ENCODE assay signal across 1 cellular context in the genomic region with DNA sequence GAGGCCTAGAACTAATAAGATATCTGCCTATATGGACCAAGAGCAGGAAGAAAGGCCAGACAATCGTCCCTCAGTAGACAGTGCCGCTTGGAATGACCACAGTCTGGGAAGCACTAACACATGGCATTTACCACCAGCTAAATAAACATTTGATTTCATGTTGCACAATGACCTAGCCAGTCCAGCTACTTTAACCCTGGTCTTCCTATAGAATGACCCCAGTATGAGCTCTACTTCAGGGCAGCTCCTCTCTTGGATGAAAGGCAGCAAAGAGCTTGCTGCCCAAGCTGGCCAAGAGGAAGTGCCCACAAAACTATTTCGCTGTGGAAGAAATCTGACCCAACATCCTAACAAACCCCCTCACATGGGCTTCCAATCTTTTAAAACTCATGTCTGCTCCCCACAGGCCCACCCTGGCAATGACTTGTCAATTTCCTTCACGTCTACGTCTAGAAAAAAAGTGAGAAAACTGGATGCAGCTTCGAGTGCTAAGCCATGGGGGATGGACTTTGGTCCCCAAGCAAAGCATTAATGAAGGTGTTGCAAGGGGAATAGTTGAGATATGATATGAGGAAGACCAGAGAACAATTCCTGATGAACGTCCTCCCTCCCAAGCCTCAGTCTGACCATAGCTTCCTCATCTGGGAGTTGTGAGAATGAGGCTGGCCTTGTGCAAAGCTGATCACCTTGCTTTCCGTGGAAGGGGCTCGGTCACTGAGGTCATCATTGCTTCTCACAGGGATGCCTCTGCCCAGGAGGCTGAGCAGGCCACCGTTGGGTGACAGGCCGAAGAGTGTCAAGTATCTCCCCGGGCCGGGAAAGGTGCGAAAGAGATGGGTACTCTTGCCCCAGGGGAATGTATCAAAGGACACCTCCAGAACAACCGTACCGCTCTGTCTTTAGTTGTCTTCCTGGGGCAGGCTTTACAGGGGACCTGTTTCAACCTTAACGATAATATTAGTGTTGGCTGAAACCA.
TF ChIP-seq lines count a peak whose summit lies in the region.

No MANE protein-coding gene starts in this region.

TF ChIP-seq in HCT116, 20 proteins besides CTCF, POLR2A, EP300 and RAD21 (continued from another document):
- TF ChIP-seq, protein P1, sequence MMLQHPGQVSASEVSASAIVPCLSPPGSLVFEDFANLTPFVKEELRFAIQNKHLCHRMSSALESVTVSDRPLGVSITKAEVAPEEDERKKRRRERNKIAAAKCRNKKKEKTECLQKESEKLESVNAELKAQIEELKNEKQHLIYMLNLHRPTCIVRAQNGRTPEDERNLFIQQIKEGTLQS (IDR thresholded peaks at IDR 0.05) = no peak
- TF ChIP-seq ZBTB33 (IDR thresholded peaks at IDR 0.05; ENCODE audit: extremely low read depth, insufficient replicate concordance, low read length) = no peak
- no peak for TF ChIP-seq SP1 (IDR thresholded peaks at IDR 0.05; ENCODE audit: low read depth)
- TF ChIP-seq SIN3A (IDR thresholded peaks at IDR 0.05; ENCODE audit: low read depth) = no peak
- TF ChIP-seq JUND (IDR thresholded peaks at IDR 0.05) = no peak
